Comparison of ENCODE assay signal across 14 cellular contexts in genomic region chr1:31781138-31782065, GRCh38. TPM values are rescaled to one million over a fixed set of nuclear protein-coding genes. Genes with fewer than 3 reads are reported as not detected.
A peak's percentile ranks its signal among the peaks of the same experiment; 100 is the strongest.
DNase-seq lines count a peak whose midpoint lies in the region; ATAC-seq and TF ChIP-seq lines count a peak whose summit lies in the region.
"Had no signal": no experiment of that assay in that cellular context is flagged by ENCODE, and none has a peak within 500 bp of the region (broad histone marks: within the 10 kb centered on the region; RNA-seq: fewer than 3 reads in every experiment).

No MANE protein-coding gene starts in this region.

- BruUV-seq in PC-9 (replicated peaks; lab: Mats Ljungman, UMichigan) = no TSS peak

- peak overlapping the region; percentile 21 for H3K27ac Mint-ChIP-seq in stimulated activated naive CD8-positive, alpha-beta T cell treated with anti-CD3 and anti-CD28 coated beads, Interleukin-15, Interleukin-2, amounts not matched to agents 100 ng/mL and 50 ng/mL, for 24 hours
- no peak overlapping the region for H3K27ac Mint-ChIP-seq in chondrocyte (ENCODE audit: unreplicated experiment)
- H3K27ac Mint-ChIP-seq in nephron = peak overlapping the region; percentile 74 to 94 (median 88)

- H4K20me1 ChIP-seq in PC-9 (ENCODE audit: insufficient read depth) = no peaks in the 10 kb centered on the region

- H3K4me1 Mint-ChIP-seq in stimulated activated naive CD8-positive, alpha-beta T cell treated with anti-CD3 and anti-CD28 coated beads, Interleukin-15, Interleukin-2, amounts not matched to agents 100 ng/mL and 50 ng/mL, for 24 hours (ENCODE audit: low read depth) = peaks cover 14% of the 10 kb centered on the region
- H3K4me1 Mint-ChIP-seq in chondrocyte (ENCODE audit: low read depth) (peaks cover 9% of the 10 kb centered on the region), nephron (peaks cover 58% of the 10 kb centered on the region)

- no peak overlapping the region for H3K4me2 ChIP-seq in PC-9

- no peaks in the 10 kb centered on the region for H3K27me3 ChIP-seq in PC-9 (ENCODE audit: insufficient read depth, low read depth)
- H3K27me3 ChIP-seq: body of pancreas had no signal

- no peak for TF ChIP-seq CTCF in chondrocyte (IDR thresholded peaks at IDR 0.05)
- TF ChIP-seq CTCF in nephron (IDR thresholded peaks at IDR 0.05; ENCODE audit: unreplicated experiment in 3 of 3) = no peak
- TF ChIP-seq CTCF in PC-9 (conservative IDR thresholded peaks at IDR 0.05) = no peak

- no peaks in the 10 kb centered on the region for H3K9me2 ChIP-seq in PC-9 (ENCODE audit: insufficient read depth)

- peaks cover 11% of the 10 kb centered on the region; the same call in 1 of the 2 replicates for H3F3A ChIP-seq in PC-9 (ENCODE audit: insufficient read depth, low read depth)

- H3K9me3 Mint-ChIP-seq in stimulated activated naive CD8-positive, alpha-beta T cell treated with anti-CD3 and anti-CD28 coated beads, Interleukin-15, Interleukin-2, amounts not matched to agents 100 ng/mL and 50 ng/mL, for 24 hours = no peaks in the 10 kb centered on the region
- no peaks in the 10 kb centered on the region for H3K9me3 Mint-ChIP-seq in chondrocyte (ENCODE audit: low read depth)
- no peaks in the 10 kb centered on the region for H3K9me3 Mint-ChIP-seq in nephron

- POLR2A ChIA-PET in PC-9 (lab: Charles Lee; ENCODE audit: unreplicated experiment) = no interaction called here

- ATAC-seq in stimulated activated naive CD8-positive, alpha-beta T cell treated with anti-CD3 and anti-CD28 coated beads, Interleukin-15, Interleukin-2, amounts not matched to agents 100 U/mL and 50 U/mL, for 24 hours = no peak
- ATAC-seq: body of pancreas had no signal

- CTCF ChIA-PET in PC-9 (lab: Charles Lee) = interaction anchor here (0.8 kb wide), 1 partner anchor 24 kb away, joined by 6 read pairs; no protein-coding TSS in a partner anchor

- intact Hi-C loops in PC-9 (cut with micrococcal nuclease; ENCODE audit: unreplicated experiment) = loop anchor here (10.0 kb wide), 1 partner anchor 597 kb away; no protein-coding TSS in a partner anchor

- H3K79me2 ChIP-seq in PC-9 (ENCODE audit: low read depth) = no peaks in the 10 kb centered on the region

- H2AFZ ChIP-seq in PC-9 = no peak overlapping the region

- H3K27ac ChIP-seq in PC-9 = no peak overlapping the region
- H3K27ac ChIP-seq: body of pancreas had no signal

- H3K4me3 Mint-ChIP-seq in stimulated activated naive CD8-positive, alpha-beta T cell treated with anti-CD3 and anti-CD28 coated beads, Interleukin-15, Interleukin-2, amounts not matched to agents 100 ng/mL and 50 ng/mL, for 24 hours = no peak overlapping the region
- H3K4me3 Mint-ChIP-seq in chondrocyte (ENCODE audit: unreplicated experiment) (no peak overlapping the region), nephron (peak overlapping the region in 2 of 3 experiments; percentile 34 to 38)

- peaks cover 14% of the 10 kb centered on the region for H3K27me3 Mint-ChIP-seq in stimulated activated naive CD8-positive, alpha-beta T cell treated with anti-CD3 and anti-CD28 coated beads, Interleukin-15, Interleukin-2, amounts not matched to agents 100 ng/mL and 50 ng/mL, for 24 hours
- H3K27me3 Mint-ChIP-seq in chondrocyte (ENCODE audit: low read depth) (peaks cover 2% of the 10 kb centered on the region), nephron (ENCODE audit: low read depth) (peaks cover 17% of the 10 kb centered on the region)

- H3K36me3 ChIP-seq in PC-9 (ENCODE audit: low read depth) = no peaks in the 10 kb centered on the region

- no peak overlapping the region for H3K4me3 ChIP-seq in PC-9
- H3K4me3 ChIP-seq: body of pancreas had no signal

- DNase-seq in stimulated activated naive CD8-positive, alpha-beta T cell treated with anti-CD3 and anti-CD28 coated beads, Interleukin-15, Interleukin-2, amounts not matched to agents 100 U/mL and 50 U/mL, for 24 hours = no peak
- DNase-seq in chondrocyte (ENCODE audit: low spot score) (peak; percentile 87), NCI-H345 (lab: John Stamatoyannopoulos, UW) (no peak), PC-9 (no peak), iPS-NIHi11 (ENCODE audit: low spot score) (no peak), SKM-1 (lab: John Stamatoyannopoulos, UW; ENCODE audit: unreplicated experiment) (no peak)
- DNase-seq: body of pancreas; NCI-H1092; NCI-H2171 treated with DMSO at 0.1 percent for 48 hours; stimulated activated CD4-positive, alpha-beta T cell treated with anti-CD3 and anti-CD28 coated beads, Interleukin-12 subunit alpha, Interleukin-12 subunit beta, amount 100 ng/mL, for 4 hours had no signal

- H3K4me1 ChIP-seq in PC-9 (replicated peaks; ENCODE audit: insufficient read depth) = no peaks in the 10 kb centered on the region
- H3K4me1 ChIP-seq: body of pancreas had no signal

- H3K9me3 ChIP-seq in PC-9 (ENCODE audit: insufficient read depth, low read depth) = no peaks in the 10 kb centered on the region
- H3K9me3 ChIP-seq: body of pancreas had no signal

- H3K36me3 Mint-ChIP-seq in stimulated activated naive CD8-positive, alpha-beta T cell treated with anti-CD3 and anti-CD28 coated beads, Interleukin-15, Interleukin-2, amounts not matched to agents 100 ng/mL and 50 ng/mL, for 24 hours (ENCODE audit: low read depth) = no peaks in the 10 kb centered on the region
- H3K36me3 Mint-ChIP-seq in chondrocyte (ENCODE audit: low read depth) (no peaks in the 10 kb centered on the region), nephron (ENCODE audit: low read depth) (no peaks in the 10 kb centered on the region)

RNA-seq across cellular contexts. Expression of gene ADGRB2, which starts 17.3 kb away (rescaled TPM):
- total RNA-seq in chondrocyte (11.9 to 20.4 TPM (median 12.2 TPM) in 3 replicates), PC-9 (2021) (15.6 and 28.5 TPM in 2 replicates)

RNA-seq across cellular contexts. Expression of gene SPOCD1, which starts 34.4 kb away (rescaled TPM):
- total RNA-seq in chondrocyte (0.46 to 7.3 TPM (median 5.2 TPM) in 3 replicates), PC-9 (2021) (10.2 and 14.6 TPM in 2 replicates)
- total RNA-seq: activated CD8-positive, alpha-beta memory T cell treated with anti-CD3 and anti-CD28 coated beads for 36 hours; temporal lobe had no signal

Comparison
In these comparisons a context has a peak if more than half of its experiments do, and no peak if none do; other contexts are left out.
1. H3K4me3 Mint-ChIP-seq: peak in nephron (2 of 3); none in stimulated activated naive CD8-positive, alpha-beta T cell treated with anti-CD3 and anti-CD28 coated beads, Interleukin-15, Interleukin-2, amounts not matched to agents 100 ng/mL and 50 ng/mL, for 24 hours (single experiment) and chondrocyte (single experiment).